Comparison of ENCODE assay signal across 1 cellular context in genomic region chr17:6704472-6705052, GRCh38.
A peak's percentile ranks its signal among the peaks of the same experiment; 100 is the strongest.
TF ChIP-seq lines count a peak whose summit lies in the region.

No MANE protein-coding gene starts in this region.

TF ChIP-seq in HepG2, 621 proteins besides CTCF, POLR2A, EP300 and RAD21 (continued from another document and continues in another):
- TF ChIP-seq, protein P1, sequence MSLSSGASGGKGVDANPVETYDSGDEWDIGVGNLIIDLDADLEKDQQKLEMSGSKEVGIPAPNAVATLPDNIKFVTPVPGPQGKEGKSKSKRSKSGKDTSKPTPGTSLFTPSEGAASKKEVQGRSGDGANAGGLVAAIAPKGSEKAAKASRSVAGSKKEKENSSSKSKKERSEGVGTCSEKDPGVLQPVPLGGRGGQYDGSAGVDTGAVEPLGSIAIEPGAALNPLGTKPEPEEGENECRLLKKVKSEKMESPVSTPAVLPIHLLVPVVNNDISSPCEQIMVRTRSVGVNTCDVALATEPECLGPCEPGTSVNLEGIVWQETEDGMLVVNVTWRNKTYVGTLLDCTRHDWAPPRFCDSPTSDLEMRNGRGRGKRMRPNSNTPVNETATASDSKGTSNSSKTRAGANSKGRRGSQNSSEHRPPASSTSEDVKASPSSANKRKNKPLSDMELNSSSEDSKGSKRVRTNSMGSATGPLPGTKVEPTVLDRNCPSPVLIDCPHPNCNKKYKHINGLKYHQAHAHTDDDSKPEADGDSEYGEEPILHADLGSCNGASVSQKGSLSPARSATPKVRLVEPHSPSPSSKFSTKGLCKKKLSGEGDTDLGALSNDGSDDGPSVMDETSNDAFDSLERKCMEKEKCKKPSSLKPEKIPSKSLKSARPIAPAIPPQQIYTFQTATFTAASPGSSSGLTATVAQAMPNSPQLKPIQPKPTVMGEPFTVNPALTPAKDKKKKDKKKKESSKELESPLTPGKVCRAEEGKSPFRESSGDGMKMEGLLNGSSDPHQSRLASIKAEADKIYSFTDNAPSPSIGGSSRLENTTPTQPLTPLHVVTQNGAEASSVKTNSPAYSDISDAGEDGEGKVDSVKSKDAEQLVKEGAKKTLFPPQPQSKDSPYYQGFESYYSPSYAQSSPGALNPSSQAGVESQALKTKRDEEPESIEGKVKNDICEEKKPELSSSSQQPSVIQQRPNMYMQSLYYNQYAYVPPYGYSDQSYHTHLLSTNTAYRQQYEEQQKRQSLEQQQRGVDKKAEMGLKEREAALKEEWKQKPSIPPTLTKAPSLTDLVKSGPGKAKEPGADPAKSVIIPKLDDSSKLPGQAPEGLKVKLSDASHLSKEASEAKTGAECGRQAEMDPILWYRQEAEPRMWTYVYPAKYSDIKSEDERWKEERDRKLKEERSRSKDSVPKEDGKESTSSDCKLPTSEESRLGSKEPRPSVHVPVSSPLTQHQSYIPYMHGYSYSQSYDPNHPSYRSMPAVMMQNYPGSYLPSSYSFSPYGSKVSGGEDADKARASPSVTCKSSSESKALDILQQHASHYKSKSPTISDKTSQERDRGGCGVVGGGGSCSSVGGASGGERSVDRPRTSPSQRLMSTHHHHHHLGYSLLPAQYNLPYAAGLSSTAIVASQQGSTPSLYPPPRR (CRISPR knock-in tag; IDR thresholded peaks at IDR 0.05; ENCODE audit: borderline replicate concordance), result no peak
- TF ChIP-seq, protein P2, sequence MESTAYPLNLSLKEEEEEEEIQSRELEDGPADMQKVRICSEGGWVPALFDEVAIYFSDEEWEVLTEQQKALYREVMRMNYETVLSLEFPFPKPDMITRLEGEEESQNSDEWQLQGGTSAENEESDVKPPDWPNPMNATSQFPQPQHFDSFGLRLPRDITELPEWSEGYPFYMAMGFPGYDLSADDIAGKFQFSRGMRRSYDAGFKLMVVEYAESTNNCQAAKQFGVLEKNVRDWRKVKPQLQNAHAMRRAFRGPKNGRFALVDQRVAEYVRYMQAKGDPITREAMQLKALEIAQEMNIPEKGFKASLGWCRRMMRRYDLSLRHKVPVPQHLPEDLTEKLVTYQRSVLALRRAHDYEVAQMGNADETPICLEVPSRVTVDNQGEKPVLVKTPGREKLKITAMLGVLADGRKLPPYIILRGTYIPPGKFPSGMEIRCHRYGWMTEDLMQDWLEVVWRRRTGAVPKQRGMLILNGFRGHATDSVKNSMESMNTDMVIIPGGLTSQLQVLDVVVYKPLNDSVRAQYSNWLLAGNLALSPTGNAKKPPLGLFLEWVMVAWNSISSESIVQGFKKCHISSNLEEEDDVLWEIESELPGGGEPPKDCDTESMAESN (CRISPR knock-in tag; conservative IDR thresholded peaks at IDR 0.05), result no peak
- TF ChIP-seq ZNF230 (CRISPR knock-in tag; IDR thresholded peaks at IDR 0.05), result no peak; the same call in 1 of the 2 replicates
- TF ChIP-seq EZH2 (conservative IDR thresholded peaks at IDR 0.05; ENCODE audit: low read depth, low read length), result no peak
- no peak for TF ChIP-seq ZFP90 (CRISPR knock-in tag; IDR thresholded peaks at IDR 0.05; ENCODE audit: borderline replicate concordance)
- TF ChIP-seq HDAC6 (IDR thresholded peaks at IDR 0.05; ENCODE audit: low read depth, low read length), result no peak
- TF ChIP-seq MIXL1 (CRISPR knock-in tag; IDR thresholded peaks at IDR 0.05), result no peak
- TF ChIP-seq ZNF720 (CRISPR knock-in tag; IDR thresholded peaks at IDR 0.05), result no peak
- TF ChIP-seq, protein P3, sequence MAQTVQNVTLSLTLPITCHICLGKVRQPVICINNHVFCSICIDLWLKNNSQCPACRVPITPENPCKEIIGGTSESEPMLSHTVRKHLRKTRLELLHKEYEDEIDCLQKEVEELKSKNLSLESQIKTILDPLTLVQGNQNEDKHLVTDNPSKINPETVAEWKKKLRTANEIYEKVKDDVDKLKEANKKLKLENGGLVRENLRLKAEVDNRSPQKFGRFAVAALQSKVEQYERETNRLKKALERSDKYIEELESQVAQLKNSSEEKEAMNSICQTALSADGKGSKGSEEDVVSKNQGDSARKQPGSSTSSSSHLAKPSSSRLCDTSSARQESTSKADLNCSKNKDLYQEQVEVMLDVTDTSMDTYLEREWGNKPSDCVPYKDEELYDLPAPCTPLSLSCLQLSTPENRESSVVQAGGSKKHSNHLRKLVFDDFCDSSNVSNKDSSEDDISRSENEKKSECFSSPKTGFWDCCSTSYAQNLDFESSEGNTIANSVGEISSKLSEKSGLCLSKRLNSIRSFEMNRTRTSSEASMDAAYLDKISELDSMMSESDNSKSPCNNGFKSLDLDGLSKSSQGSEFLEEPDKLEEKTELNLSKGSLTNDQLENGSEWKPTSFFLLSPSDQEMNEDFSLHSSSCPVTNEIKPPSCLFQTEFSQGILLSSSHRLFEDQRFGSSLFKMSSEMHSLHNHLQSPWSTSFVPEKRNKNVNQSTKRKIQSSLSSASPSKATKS (CRISPR knock-in tag; IDR thresholded peaks at IDR 0.05), result no peak
- TF ChIP-seq GRHL1 (CRISPR knock-in tag; conservative IDR thresholded peaks at IDR 0.05), result no peak
- no peak for TF ChIP-seq DMTF1 (CRISPR knock-in tag; IDR thresholded peaks at IDR 0.05)
- no peak for TF ChIP-seq CENPX (CRISPR knock-in tag; IDR thresholded peaks at IDR 0.05)
- no peak for TF ChIP-seq BRD4 (CRISPR knock-in tag; IDR thresholded peaks at IDR 0.05)
- TF ChIP-seq HOXA3 (CRISPR knock-in tag; IDR thresholded peaks at IDR 0.05), result peak; percentile 55; the same call in 1 of the 2 replicates
- TF ChIP-seq MAF1 (CRISPR knock-in tag; IDR thresholded peaks at IDR 0.05; ENCODE audit: borderline replicate concordance), result no peak
- TF ChIP-seq NCOA2 (CRISPR knock-in tag; IDR thresholded peaks at IDR 0.05), result no peak
- TF ChIP-seq, protein P4, sequence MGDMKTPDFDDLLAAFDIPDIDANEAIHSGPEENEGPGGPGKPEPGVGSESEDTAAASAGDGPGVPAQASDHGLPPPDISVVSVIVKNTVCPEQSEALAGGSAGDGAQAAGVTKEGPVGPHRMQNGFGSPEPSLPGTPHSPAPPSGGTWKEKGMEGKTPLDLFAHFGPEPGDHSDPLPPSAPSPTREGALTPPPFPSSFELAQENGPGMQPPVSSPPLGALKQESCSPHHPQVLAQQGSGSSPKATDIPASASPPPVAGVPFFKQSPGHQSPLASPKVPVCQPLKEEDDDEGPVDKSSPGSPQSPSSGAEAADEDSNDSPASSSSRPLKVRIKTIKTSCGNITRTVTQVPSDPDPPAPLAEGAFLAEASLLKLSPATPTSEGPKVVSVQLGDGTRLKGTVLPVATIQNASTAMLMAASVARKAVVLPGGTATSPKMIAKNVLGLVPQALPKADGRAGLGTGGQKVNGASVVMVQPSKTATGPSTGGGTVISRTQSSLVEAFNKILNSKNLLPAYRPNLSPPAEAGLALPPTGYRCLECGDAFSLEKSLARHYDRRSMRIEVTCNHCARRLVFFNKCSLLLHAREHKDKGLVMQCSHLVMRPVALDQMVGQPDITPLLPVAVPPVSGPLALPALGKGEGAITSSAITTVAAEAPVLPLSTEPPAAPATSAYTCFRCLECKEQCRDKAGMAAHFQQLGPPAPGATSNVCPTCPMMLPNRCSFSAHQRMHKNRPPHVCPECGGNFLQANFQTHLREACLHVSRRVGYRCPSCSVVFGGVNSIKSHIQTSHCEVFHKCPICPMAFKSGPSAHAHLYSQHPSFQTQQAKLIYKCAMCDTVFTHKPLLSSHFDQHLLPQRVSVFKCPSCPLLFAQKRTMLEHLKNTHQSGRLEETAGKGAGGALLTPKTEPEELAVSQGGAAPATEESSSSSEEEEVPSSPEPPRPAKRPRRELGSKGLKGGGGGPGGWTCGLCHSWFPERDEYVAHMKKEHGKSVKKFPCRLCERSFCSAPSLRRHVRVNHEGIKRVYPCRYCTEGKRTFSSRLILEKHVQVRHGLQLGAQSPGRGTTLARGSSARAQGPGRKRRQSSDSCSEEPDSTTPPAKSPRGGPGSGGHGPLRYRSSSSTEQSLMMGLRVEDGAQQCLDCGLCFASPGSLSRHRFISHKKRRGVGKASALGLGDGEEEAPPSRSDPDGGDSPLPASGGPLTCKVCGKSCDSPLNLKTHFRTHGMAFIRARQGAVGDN (CRISPR knock-in tag; IDR thresholded peaks at IDR 0.05), result peak; percentile 86
- TF ChIP-seq ZFP1 (CRISPR knock-in tag; IDR thresholded peaks at IDR 0.05), result no peak
- TF ChIP-seq REPIN1 (CRISPR knock-in tag; IDR thresholded peaks at IDR 0.05; ENCODE audit: borderline replicate concordance, low read depth), result peak; percentile 23; the same call in 1 of the 2 replicates
- TF ChIP-seq ELF1 (CRISPR knock-in tag; IDR thresholded peaks at IDR 0.05), result no peak
- TF ChIP-seq RARA (CRISPR knock-in tag; IDR thresholded peaks at IDR 0.05), result peak; percentile 40; the same call in 1 of the 2 replicates
- 0 out of 2 replicates have a peak, but pooled peaks have one; percentile 12 for TF ChIP-seq RXRA (CRISPR knock-in tag; IDR thresholded peaks at IDR 0.05)
- TF ChIP-seq ZNF629 (CRISPR knock-in tag; conservative IDR thresholded peaks at IDR 0.05), result no peak
- no peak for TF ChIP-seq ZNF138 (CRISPR knock-in tag; IDR thresholded peaks at IDR 0.05; ENCODE audit: low read depth)
- TF ChIP-seq NFIC (IDR thresholded peaks at IDR 0.05; ENCODE audit: low read length), result no peak
- TF ChIP-seq RARG (CRISPR knock-in tag; IDR thresholded peaks at IDR 0.05; ENCODE audit: low read depth), result no peak
- TF ChIP-seq ZNF282 (IDR thresholded peaks at IDR 0.05; ENCODE audit: partially characterized antibody), result no peak
- no peak for TF ChIP-seq ZNF552 (CRISPR knock-in tag; IDR thresholded peaks at IDR 0.05; ENCODE audit: borderline replicate concordance)
- TF ChIP-seq XRCC5 (optimal IDR thresholded peaks at IDR 0.05; ENCODE audit: low read length), result no peak
- no peak for TF ChIP-seq TAF1 (CRISPR knock-in tag; IDR thresholded peaks at IDR 0.05)
- TF ChIP-seq SMARCE1 (IDR thresholded peaks at IDR 0.05; ENCODE audit: borderline replicate concordance), result no peak
- TF ChIP-seq TARDBP (CRISPR knock-in tag; IDR thresholded peaks at IDR 0.05), result peak; percentile 48; the same call in 1 of the 2 replicates
- no peak for TF ChIP-seq ATF7 (IDR thresholded peaks at IDR 0.05)
- TF ChIP-seq ATF7 (CRISPR knock-in tag; IDR thresholded peaks at IDR 0.05), result no peak
- TF ChIP-seq, protein P5, sequence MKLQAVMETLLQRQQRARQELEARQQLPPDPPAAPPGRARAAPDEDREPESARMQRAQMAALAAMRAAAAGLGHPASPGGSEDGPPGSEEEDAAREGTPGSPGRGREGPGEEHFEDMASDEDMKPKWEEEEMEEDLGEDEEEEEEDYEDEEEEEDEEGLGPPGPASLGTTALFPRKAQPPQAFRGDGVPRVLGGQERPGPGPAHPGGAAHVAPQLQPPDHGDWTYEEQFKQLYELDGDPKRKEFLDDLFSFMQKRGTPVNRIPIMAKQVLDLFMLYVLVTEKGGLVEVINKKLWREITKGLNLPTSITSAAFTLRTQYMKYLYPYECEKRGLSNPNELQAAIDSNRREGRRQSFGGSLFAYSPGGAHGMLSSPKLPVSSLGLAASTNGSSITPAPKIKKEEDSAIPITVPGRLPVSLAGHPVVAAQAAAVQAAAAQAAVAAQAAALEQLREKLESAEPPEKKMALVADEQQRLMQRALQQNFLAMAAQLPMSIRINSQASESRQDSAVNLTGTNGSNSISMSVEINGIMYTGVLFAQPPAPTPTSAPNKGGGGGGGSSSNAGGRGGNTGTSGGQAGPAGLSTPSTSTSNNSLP (IDR thresholded peaks at IDR 0.05; ENCODE audit: low read depth, low read length), result no peak
- no peak for TF ChIP-seq ZNF749 (CRISPR knock-in tag; IDR thresholded peaks at IDR 0.05; ENCODE audit: borderline replicate concordance)
- no peak; the same call in 1 of the 2 replicates for TF ChIP-seq HDAC2 (CRISPR knock-in tag; IDR thresholded peaks at IDR 0.05)
- TF ChIP-seq ZBTB43 (CRISPR knock-in tag; conservative IDR thresholded peaks at IDR 0.05), result no peak
- TF ChIP-seq NR2F6 (IDR thresholded peaks at IDR 0.05), result peak; percentile 53; the same call in 1 of the 2 replicates
- TF ChIP-seq NR2F6 (CRISPR knock-in tag; IDR thresholded peaks at IDR 0.05), result 0 out of 2 replicates have a peak, but pooled peaks have one; percentile 35
- TF ChIP-seq ZFP36 (IDR thresholded peaks at IDR 0.05; ENCODE audit: borderline replicate concordance, low read depth, low read length, partially characterized antibody), result no peak
- TF ChIP-seq, protein P6, sequence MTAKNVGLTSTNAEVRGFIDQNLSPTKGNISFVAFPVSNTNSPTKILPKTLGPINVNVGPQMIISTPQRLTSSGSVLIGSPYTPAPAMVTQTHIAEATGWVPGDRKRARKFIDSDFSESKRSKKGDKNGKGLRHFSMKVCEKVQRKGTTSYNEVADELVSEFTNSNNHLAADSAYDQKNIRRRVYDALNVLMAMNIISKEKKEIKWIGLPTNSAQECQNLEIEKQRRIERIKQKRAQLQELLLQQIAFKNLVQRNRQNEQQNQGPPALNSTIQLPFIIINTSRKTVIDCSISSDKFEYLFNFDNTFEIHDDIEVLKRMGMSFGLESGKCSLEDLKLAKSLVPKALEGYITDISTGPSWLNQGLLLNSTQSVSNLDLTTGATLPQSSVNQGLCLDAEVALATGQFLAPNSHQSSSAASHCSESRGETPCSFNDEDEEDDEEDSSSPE (CRISPR knock-in tag; IDR thresholded peaks at IDR 0.05), result no peak
